Comparison of ENCODE assay signal across 17 cellular contexts in genomic region chr20:8647868-8648495, GRCh38.
DNase-seq lines count a peak whose midpoint lies in the region; ATAC-seq and TF ChIP-seq lines count a peak whose summit lies in the region.
"Had no signal": no experiment of that assay in that cellular context is flagged by ENCODE, and none has a peak within 500 bp of the region (broad histone marks: within the 10 kb centered on the region; RNA-seq: fewer than 3 reads in every experiment).

No MANE protein-coding gene starts in this region.

- H3K4me1 Mint-ChIP-seq in WTC11 = peaks cover 3% of the 10 kb centered on the region; the same call in 1 of the 2 replicates
- H3K4me1 Mint-ChIP-seq: activated B cell treated with CpG ODN at 0.5 μM for 24 hours had no signal

- CTCF ChIA-PET in WTC11 (lab: Charles Lee) = no interaction called here
- CTCF ChIA-PET in RWPE1 (lab: Yijun Ruan, JAX) = no interaction called here

- no peaks in the 10 kb centered on the region for H3K36me3 ChIP-seq in OCI-LY3 (replicated peaks; ENCODE audit: low read depth, low read length)

- no peaks in the 10 kb centered on the region for H3K9me3 ChIP-seq in OCI-LY3 (ENCODE audit: insufficient read depth, low read length)

- H3K27me3 ChIP-seq in OCI-LY3 (ENCODE audit: low read depth, low read length) = 0 out of 2 replicates have a peak, but pooled peaks cover 2% of the 10 kb centered on the region

- peaks cover 23% of the 10 kb centered on the region for H3K9me3 Mint-ChIP-seq in WTC11
- H3K9me3 Mint-ChIP-seq: activated B cell treated with CpG ODN at 0.5 μM for 24 hours had no signal

- DNase-seq in AG10803 (ENCODE audit: low read depth) (peak; percentile 53), fibroblast of villous mesenchyme (ENCODE audit: low read depth) (peak; percentile 83), omental fat pad (ENCODE audit: low spot score) (no peak), WTC11 (ENCODE audit: low spot score) (no peak), RWPE1 (ENCODE audit: low spot score) (no peak)
- no peak for DNase-seq in stimulated activated CD4-positive, alpha-beta T cell treated with anti-CD3 and anti-CD28 coated beads, Interleukin-2, amount 100 ng/mL, for 24 hours
- DNase-seq: activated B cell treated with CpG ODN at 0.5 μM for 24 hours; activated CD8-positive, alpha-beta memory T cell treated with anti-CD3 and anti-CD28 coated beads, Interleukin-2, amount 10 ng/mL, durations not matched to agents 7 days and 5 days; activated effector memory CD4-positive, alpha-beta T cell treated with anti-CD3 and anti-CD28 coated beads, Interleukin-2, amount 50 U/mL, for 16 hours; COR-L47; Karpas-422; mammary epithelial cell; NCI-H1930; NCI-H524; PC-9 had no signal

- H3K36me3 Mint-ChIP-seq in WTC11 = peaks cover 26% of the 10 kb centered on the region
- H3K36me3 Mint-ChIP-seq: activated CD8-positive, alpha-beta memory T cell treated with anti-CD3 and anti-CD28 coated beads, Interleukin-2, amount 10 ng/mL, durations not matched to agents 7 days and 5 days had no signal

- H3K27me3 Mint-ChIP-seq in WTC11 (ENCODE audit: low read depth) = no peaks in the 10 kb centered on the region
- H3K27me3 Mint-ChIP-seq: activated B cell treated with CpG ODN at 0.5 μM for 24 hours; activated CD8-positive, alpha-beta memory T cell treated with anti-CD3 and anti-CD28 coated beads, Interleukin-2, amount 10 ng/mL, durations not matched to agents 7 days and 5 days had no signal

- H3K4me1 ChIP-seq in OCI-LY3 (ENCODE audit: low read length) = peaks cover 6% of the 10 kb centered on the region; the same call in 1 of the 2 replicates

- H3K4me3 ChIP-seq in AG10803 (ENCODE audit: low read length) (no peak overlapping the region), OCI-LY3 (ENCODE audit: low read length) (no peak overlapping the region), fibroblast of villous mesenchyme (ENCODE audit: low read depth, low read length) (no peak overlapping the region)
- H3K4me3 ChIP-seq: PC-9 had no signal

- H3K27ac ChIP-seq in OCI-LY3 (ENCODE audit: low read length) (no peak overlapping the region), RWPE1 (no peak overlapping the region)
- H3K27ac ChIP-seq: PC-9 had no signal

- no peak overlapping the region; the same call in 1 of the 2 replicates for H3K27ac Mint-ChIP-seq in WTC11
- H3K27ac Mint-ChIP-seq: activated B cell treated with CpG ODN at 0.5 μM for 24 hours; activated CD8-positive, alpha-beta memory T cell treated with anti-CD3 and anti-CD28 coated beads, Interleukin-2, amount 10 ng/mL, durations not matched to agents 7 days and 5 days had no signal

- no peak overlapping the region for H3K9ac ChIP-seq in OCI-LY3 (ENCODE audit: low read length)

- H3K4me3 Mint-ChIP-seq in WTC11 = no peak overlapping the region
- H3K4me3 Mint-ChIP-seq: activated B cell treated with CpG ODN at 0.5 μM for 24 hours; activated CD8-positive, alpha-beta memory T cell treated with anti-CD3 and anti-CD28 coated beads, Interleukin-2, amount 10 ng/mL, durations not matched to agents 7 days and 5 days had no signal

- POLR2A ChIA-PET in WTC11 (lab: Charles Lee) = no interaction called here
- POLR2A ChIA-PET in RWPE1 (lab: Yijun Ruan, JAX; ENCODE audit: low non-redundant PET) = no interaction called here

- no peaks in the 10 kb centered on the region for H4K20me1 ChIP-seq in OCI-LY3 (ENCODE audit: insufficient read depth, low read length)

- H3K4me2 ChIP-seq in OCI-LY3 (ENCODE audit: low read length) = peak overlapping the region; percentile 9; the same call in 1 of the 2 replicates
- H3K4me2 ChIP-seq: PC-9 had no signal

- ATAC-seq in omental fat pad (ENCODE audit: low FRiP score) (peak; percentile 89), GM19023 (IDR thresholded peaks at IDR 0.05; ENCODE audit: unreplicated experiment) (no peak), WTC11 (no peak)
- ATAC-seq: activated CD8-positive, alpha-beta memory T cell treated with anti-CD3 and anti-CD28 coated beads, Interleukin-2, amount 10 ng/mL, durations not matched to agents 7 days and 5 days had no signal

- TF ChIP-seq CTCF in AG10803 (conservative IDR thresholded peaks at IDR 0.05; ENCODE audit: low read length) (no peak), OCI-LY3 (IDR thresholded peaks at IDR 0.05; ENCODE audit: low read depth, low read length) (no peak), fibroblast of villous mesenchyme (IDR thresholded peaks at IDR 0.05; ENCODE audit: insufficient read depth, low read depth, low read length) (no peak), omental fat pad (IDR thresholded peaks at IDR 0.05) (no peak), WTC11 (IDR thresholded peaks at IDR 0.05) (no peak), RWPE1 (conservative IDR thresholded peaks at IDR 0.05; ENCODE audit: low read depth) (no peak)

- peak overlapping the region; percentile 84 for H2AFZ ChIP-seq in OCI-LY3 (ENCODE audit: low read depth, low read length)
- H2AFZ ChIP-seq: PC-9 had no signal

- H3K79me2 ChIP-seq in OCI-LY3 (ENCODE audit: low read length) = no peaks in the 10 kb centered on the region

TF ChIP-seq in WTC11, 78 proteins besides CTCF, POLR2A, EP300 and RAD21:
- TF ChIP-seq OVOL2 (CRISPR knock-in tag; IDR thresholded peaks at IDR 0.05; ENCODE audit: borderline replicate concordance) = no peak
- TF ChIP-seq NFE2L1 (CRISPR knock-in tag; IDR thresholded peaks at IDR 0.05) = no peak
- TF ChIP-seq ZBTB43 (CRISPR knock-in tag; IDR thresholded peaks at IDR 0.05) = no peak
- TF ChIP-seq TP53 (CRISPR knock-in tag; IDR thresholded peaks at IDR 0.05) = no peak
- TF ChIP-seq ZNF232 (CRISPR knock-in tag; IDR thresholded peaks at IDR 0.05) = no peak
- TF ChIP-seq ZNF281 (CRISPR knock-in tag; IDR thresholded peaks at IDR 0.05) = no peak
- TF ChIP-seq AFF4 (CRISPR knock-in tag; IDR thresholded peaks at IDR 0.05; ENCODE audit: borderline replicate concordance) = no peak
- TF ChIP-seq ATF3 (CRISPR knock-in tag; conservative IDR thresholded peaks at IDR 0.05) = no peak
- TF ChIP-seq TCF7 (CRISPR knock-in tag; IDR thresholded peaks at IDR 0.05; ENCODE audit: low read depth) = no peak

Comparison
In these comparisons a context has a peak if more than half of its experiments do, and no peak if none do; other contexts are left out.
1. DNase-seq: peak in AG10803 (single experiment) and fibroblast of villous mesenchyme (single experiment); none in omental fat pad (single experiment), stimulated activated CD4-positive, alpha-beta T cell treated with anti-CD3 and anti-CD28 coated beads, Interleukin-2, amount 100 ng/mL, for 24 hours (0 of 2), WTC11 (single experiment) and RWPE1 (single experiment).